Comparison of ENCODE assay signal across 8 cellular contexts in the genomic region with DNA sequence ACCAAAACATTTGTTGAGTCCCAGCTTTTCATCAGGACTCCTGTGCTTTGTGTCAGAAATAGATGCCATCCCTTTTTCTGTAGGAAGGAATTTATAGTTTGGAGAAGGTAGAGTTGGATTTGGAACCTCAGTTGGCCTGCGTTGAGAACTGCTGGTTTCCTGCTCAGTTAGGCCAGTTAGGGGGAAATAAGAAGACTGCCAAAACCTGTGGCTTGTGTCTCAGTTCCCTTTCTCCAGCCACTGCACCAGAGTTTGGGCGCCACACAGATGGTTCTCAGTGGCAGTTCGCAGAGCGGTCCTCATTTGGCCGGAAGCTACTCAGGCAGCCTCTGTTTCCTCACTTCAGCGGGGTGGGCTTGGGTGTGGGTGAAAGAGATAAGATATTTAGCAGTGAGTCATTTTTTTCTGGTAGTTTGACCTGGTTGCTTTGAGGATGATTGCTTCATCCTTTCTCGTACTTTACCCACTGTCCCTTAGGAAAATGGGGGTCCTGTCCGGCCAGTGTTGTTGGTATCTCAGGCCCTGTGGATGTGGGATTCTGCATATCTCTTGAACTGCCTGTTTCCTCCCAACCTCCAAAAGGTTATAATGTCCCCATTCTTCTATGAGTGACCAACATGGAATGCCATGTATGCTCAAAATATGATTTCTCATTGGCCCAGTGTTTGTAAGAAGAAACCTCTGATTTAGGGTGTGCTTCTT. TPM values are rescaled to one million over a fixed set of nuclear protein-coding genes. Genes with fewer than 3 reads are reported as not detected.
A peak's percentile ranks its signal among the peaks of the same experiment; 100 is the strongest.
DNase-seq lines count a peak whose midpoint lies in the region; ATAC-seq and TF ChIP-seq lines count a peak whose summit lies in the region.

No MANE protein-coding gene starts in this region.

- peak overlapping the region; percentile 92 for H3K27ac Mint-ChIP-seq in activated CD8-positive, alpha-beta memory T cell treated with anti-CD3 and anti-CD28 coated beads, Interleukin-2, amount 10 ng/mL, durations not matched to agents 7 days and 5 days

- ATAC-seq in GM21717 (IDR thresholded peaks at IDR 0.05; ENCODE audit: unreplicated experiment) (peak; percentile 86), left lobe of liver (peak; percentile 32)
- ATAC-seq in activated CD8-positive, alpha-beta memory T cell treated with anti-CD3 and anti-CD28 coated beads, Interleukin-2, amount 10 ng/mL, durations not matched to agents 7 days and 5 days = peak; percentile 65

- H3K36me3 Mint-ChIP-seq in activated CD8-positive, alpha-beta memory T cell treated with anti-CD3 and anti-CD28 coated beads, Interleukin-2, amount 10 ng/mL, durations not matched to agents 7 days and 5 days = peaks cover 18% of the 10 kb centered on the region

- in situ Hi-C loops in GM13976 (cut with MboI; ENCODE audit: low sequenced_read_pairs, unreplicated experiment) = no loop called here

- peak overlapping the region; percentile 43 for H3K4me3 Mint-ChIP-seq in activated CD8-positive, alpha-beta memory T cell treated with anti-CD3 and anti-CD28 coated beads, Interleukin-2, amount 10 ng/mL, durations not matched to agents 7 days and 5 days

- no peaks in the 10 kb centered on the region for H3K27me3 Mint-ChIP-seq in activated CD8-positive, alpha-beta memory T cell treated with anti-CD3 and anti-CD28 coated beads, Interleukin-2, amount 10 ng/mL, durations not matched to agents 7 days and 5 days

- peak; percentile 26 for TF ChIP-seq CTCF in GM13976 (IDR thresholded peaks at IDR 0.05; ENCODE audit: borderline replicate concordance, control extremely low read depth, extremely low read depth, insufficient read depth, missing control alignments)

- H3K4me1 Mint-ChIP-seq in activated CD8-positive, alpha-beta memory T cell treated with anti-CD3 and anti-CD28 coated beads, Interleukin-2, amount 10 ng/mL, durations not matched to agents 7 days and 5 days = peaks cover 87% of the 10 kb centered on the region

- H3K9me3 Mint-ChIP-seq in activated CD8-positive, alpha-beta memory T cell treated with anti-CD3 and anti-CD28 coated beads, Interleukin-2, amount 10 ng/mL, durations not matched to agents 7 days and 5 days (ENCODE audit: low read depth) = no peaks in the 10 kb centered on the region

- CTCF ChIA-PET in activated CD8-positive, alpha-beta memory T cell treated with anti-CD3 and anti-CD28 coated beads, Interleukin-2, amount 10 ng/mL, durations not matched to agents 7 days and 5 days (lab: Charles Lee) = interaction anchor here (0.7 to 4.1 kb wide), 8 partner anchors 11 to 50 kb away, joined by 3 to 13 read pairs (median 3); no protein-coding TSS in a partner anchor

- peak; percentile 69 for DNase-seq in GM13976 (ENCODE audit: low spot score)
- peak; percentile 41 for DNase-seq in HT1080 (ENCODE audit: low read depth)
- peak; percentile 90 for DNase-seq in activated CD8-positive, alpha-beta memory T cell treated with anti-CD3 and anti-CD28 coated beads, Interleukin-2, amount 10 ng/mL, durations not matched to agents 7 days and 5 days
- DNase-seq in left lobe of liver (ENCODE audit: low spot score) = no peak
- no peak for DNase-seq in NCI-H2107 treated with DMSO at 0.1 percent for 48 hours (lab: John Stamatoyannopoulos, UW; ENCODE audit: unreplicated experiment)
- DNase-seq in NCI-H510A (lab: John Stamatoyannopoulos, UW) = no peak
- no peak for DNase-seq in midbrain (lab: John Stamatoyannopoulos, UW)

RNA-seq across cellular contexts. Expression of gene JARID2, which starts 53.7 kb away (rescaled TPM):
- 9.5 and 11.7 TPM in 2 replicates for total RNA-seq in HT1080 (2014; rRNA removed; shearing (Covaris generic))
- polyA plus RNA-seq in HT1080 (2015; cell fraction: cytosol; rRNA removed) = 13.0 and 16.3 TPM in 2 replicates
- 31.2 and 34.0 TPM in 2 replicates for polyA plus RNA-seq in HT1080 (2015; cell fraction: nucleus; rRNA removed)
- total RNA-seq in activated CD8-positive, alpha-beta memory T cell treated with anti-CD3 and anti-CD28 coated beads, Interleukin-2, amount 10 ng/mL, durations not matched to agents 7 days and 5 days = 10 to 100 TPM; 30.0 to 42.4 TPM
- 3.8 TPM for total RNA-seq in left lobe of liver

Comparison
In these comparisons a context has a peak if more than half of its experiments do, and no peak if none do; other contexts are left out.
1. DNase-seq: peak in GM13976 (single experiment), HT1080 (single experiment) and activated CD8-positive, alpha-beta memory T cell treated with anti-CD3 and anti-CD28 coated beads, Interleukin-2, amount 10 ng/mL, durations not matched to agents 7 days and 5 days (single experiment); none in left lobe of liver (single experiment), NCI-H2107 treated with DMSO at 0.1 percent for 48 hours (single experiment), NCI-H510A (single experiment) and midbrain (single experiment).
2. ATAC-seq: peak in every context shown above with its lines; median percentile 86 in GM21717; 65 in activated CD8-positive, alpha-beta memory T cell treated with anti-CD3 and anti-CD28 coated beads, Interleukin-2, amount 10 ng/mL, durations not matched to agents 7 days and 5 days; 32 in left lobe of liver.